9 cellular contexts compared by ENCODE assay signal in the genomic region with DNA sequence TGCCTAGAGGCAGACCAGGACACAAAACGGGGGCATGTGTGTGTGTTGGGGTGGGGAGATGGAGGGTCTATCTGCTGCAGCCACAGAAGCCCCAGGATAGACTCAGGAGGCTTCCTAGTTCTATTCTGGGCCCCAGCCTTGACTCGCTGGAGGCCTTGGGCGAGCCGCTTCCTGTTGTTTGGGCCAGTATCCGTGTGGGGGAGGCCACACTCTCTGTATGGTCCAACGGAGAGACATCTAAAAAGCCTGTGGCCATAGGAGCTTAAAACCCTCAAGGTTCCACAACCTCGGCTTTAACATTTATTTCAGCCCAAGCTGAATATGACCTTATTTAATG. TPM values are rescaled to one million over a fixed set of nuclear protein-coding genes. Genes with fewer than 3 reads are reported as not detected.
DNase-seq lines count a peak whose midpoint lies in the region; ATAC-seq lines count a peak whose summit lies in the region.
"Had no signal": no experiment of that assay in that cellular context is flagged by ENCODE, and none has a peak within 500 bp of the region (broad histone marks: within the 10 kb centered on the region; RNA-seq: fewer than 3 reads in every experiment).

No MANE protein-coding gene starts in this region.

- no peaks in the 10 kb centered on the region for H3K36me3 Mint-ChIP-seq in activated T-helper 17 cell treated with anti-CD3 and anti-CD28 coated beads, Interleukin-2, amount 50 U/mL, for 72 hours (ENCODE audit: low read depth)
- H3K36me3 Mint-ChIP-seq in activated T-cell treated with anti-CD3 and anti-CD28 coated beads, Interleukin-2, amount 50 U/mL, for 24 hours (ENCODE audit: low read depth), result peaks cover 51% of the 10 kb centered on the region

- DNase-seq in CMK (ENCODE audit: low read depth), result peak; percentile 77
- DNase-seq in midbrain (lab: John Stamatoyannopoulos, UW), result peak; percentile 16
- no peak for DNase-seq in NCI-H510A (lab: John Stamatoyannopoulos, UW)
- DNase-seq in NCI-H1436 treated with DMSO at 0.1 percent for 48 hours (lab: John Stamatoyannopoulos, UW), result no peak
- no peak for DNase-seq in activated T-cell treated with anti-CD3 and anti-CD28 coated beads, Interleukin-2, amount 50 U/mL, for 24 hours
- DNase-seq in DMS53 (lab: John Stamatoyannopoulos, UW), result no peak

- peak; percentile 47 for ATAC-seq in HG02885 (IDR thresholded peaks at IDR 0.05; ENCODE audit: poor library complexity, unreplicated experiment)
- ATAC-seq in activated T-helper 17 cell treated with anti-CD3 and anti-CD28 coated beads, Interleukin-2, amount 50 U/mL, for 72 hours (replicated peaks), result no peak
- ATAC-seq: HCT116 had no signal

- H3K9me3 Mint-ChIP-seq in activated T-helper 17 cell treated with anti-CD3 and anti-CD28 coated beads, Interleukin-2, amount 50 U/mL, for 72 hours, result no peaks in the 10 kb centered on the region
- no peaks in the 10 kb centered on the region for H3K9me3 Mint-ChIP-seq in activated T-cell treated with anti-CD3 and anti-CD28 coated beads, Interleukin-2, amount 50 U/mL, for 24 hours

- H3K4me3 Mint-ChIP-seq in activated T-helper 17 cell treated with anti-CD3 and anti-CD28 coated beads, Interleukin-2, amount 50 U/mL, for 72 hours, result no peak overlapping the region
- H3K4me3 Mint-ChIP-seq in activated T-cell treated with anti-CD3 and anti-CD28 coated beads, Interleukin-2, amount 50 U/mL, for 24 hours, result no peak overlapping the region

- peak overlapping the region; percentile 69 for H3K27ac Mint-ChIP-seq in activated T-helper 17 cell treated with anti-CD3 and anti-CD28 coated beads, Interleukin-2, amount 50 U/mL, for 72 hours
- H3K27ac Mint-ChIP-seq in activated T-cell treated with anti-CD3 and anti-CD28 coated beads, Interleukin-2, amount 50 U/mL, for 24 hours, result no peak overlapping the region

- no peaks in the 10 kb centered on the region for H3K4me1 Mint-ChIP-seq in activated T-helper 17 cell treated with anti-CD3 and anti-CD28 coated beads, Interleukin-2, amount 50 U/mL, for 72 hours
- H3K4me1 Mint-ChIP-seq in activated T-cell treated with anti-CD3 and anti-CD28 coated beads, Interleukin-2, amount 50 U/mL, for 24 hours (ENCODE audit: low read depth), result peaks cover 3% of the 10 kb centered on the region

- no peaks in the 10 kb centered on the region for H3K27me3 Mint-ChIP-seq in activated T-helper 17 cell treated with anti-CD3 and anti-CD28 coated beads, Interleukin-2, amount 50 U/mL, for 72 hours
- no peaks in the 10 kb centered on the region for H3K27me3 Mint-ChIP-seq in activated T-cell treated with anti-CD3 and anti-CD28 coated beads, Interleukin-2, amount 50 U/mL, for 24 hours

RNA-seq across cellular contexts. Expression of gene POC1A, which starts 32.8 kb away (rescaled TPM):
- 10 to 100 TPM; 19.5 to 28.1 TPM for total RNA-seq in activated T-helper 17 cell treated with anti-CD3 and anti-CD28 coated beads, Interleukin-2, amount 50 U/mL, for 72 hours

Comparison
In these comparisons a context has a peak if more than half of its experiments do, and no peak if none do; other contexts are left out.
1. DNase-seq: peak in CMK (single experiment) and midbrain (single experiment); none in NCI-H510A (single experiment), NCI-H1436 treated with DMSO at 0.1 percent for 48 hours (single experiment), activated T-cell treated with anti-CD3 and anti-CD28 coated beads, Interleukin-2, amount 50 U/mL, for 24 hours (single experiment) and DMS53 (single experiment).